Comparison of ENCODE assay signal across 7 cellular contexts in the genomic region with DNA sequence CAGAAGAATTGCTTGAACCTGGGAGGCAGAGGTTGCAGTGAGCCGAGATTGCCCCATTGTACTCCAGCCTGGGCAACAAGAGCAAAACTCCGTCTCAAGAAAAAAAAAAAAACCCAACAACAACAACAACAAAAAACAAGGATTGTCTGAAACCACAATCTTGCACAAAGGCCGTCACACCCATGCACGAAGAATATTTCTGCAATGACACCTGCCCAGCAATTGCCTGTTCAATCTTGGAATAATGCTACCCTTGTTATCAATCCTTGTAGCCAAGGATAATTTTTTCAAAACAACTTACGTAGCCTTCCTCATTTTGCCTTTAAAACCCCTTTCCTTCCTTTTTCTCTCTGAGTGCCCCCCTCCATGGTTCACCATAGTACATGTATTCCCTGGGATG. TPM values are rescaled to one million over a fixed set of nuclear protein-coding genes. Genes with fewer than 3 reads are reported as not detected.
"Had no signal": no experiment of that assay in that cellular context is flagged by ENCODE, and none has a peak within 500 bp of the region (broad histone marks: within the 10 kb centered on the region; RNA-seq: fewer than 3 reads in every experiment).

No MANE protein-coding gene starts in this region.

- H3K9me3 Mint-ChIP-seq: IgD-negative memory B cell had no signal

- ATAC-seq: HepG2, K562 had no signal

- H3K27ac ChIP-seq: HL-60 had no signal

- DNase-seq: IMR-90, KBM-7 had no signal

- H3K4me3 Mint-ChIP-seq: IgD-negative memory B cell had no signal

- H3K4me3 ChIP-seq: K562 had no signal

RNA-seq across cellular contexts. Expression of a gene that starts 54.8 kb away (rescaled TPM):
- total RNA-seq: HT-29 had no signal
